Comparison of ENCODE assay signal across 8 cellular contexts in the genomic region with DNA sequence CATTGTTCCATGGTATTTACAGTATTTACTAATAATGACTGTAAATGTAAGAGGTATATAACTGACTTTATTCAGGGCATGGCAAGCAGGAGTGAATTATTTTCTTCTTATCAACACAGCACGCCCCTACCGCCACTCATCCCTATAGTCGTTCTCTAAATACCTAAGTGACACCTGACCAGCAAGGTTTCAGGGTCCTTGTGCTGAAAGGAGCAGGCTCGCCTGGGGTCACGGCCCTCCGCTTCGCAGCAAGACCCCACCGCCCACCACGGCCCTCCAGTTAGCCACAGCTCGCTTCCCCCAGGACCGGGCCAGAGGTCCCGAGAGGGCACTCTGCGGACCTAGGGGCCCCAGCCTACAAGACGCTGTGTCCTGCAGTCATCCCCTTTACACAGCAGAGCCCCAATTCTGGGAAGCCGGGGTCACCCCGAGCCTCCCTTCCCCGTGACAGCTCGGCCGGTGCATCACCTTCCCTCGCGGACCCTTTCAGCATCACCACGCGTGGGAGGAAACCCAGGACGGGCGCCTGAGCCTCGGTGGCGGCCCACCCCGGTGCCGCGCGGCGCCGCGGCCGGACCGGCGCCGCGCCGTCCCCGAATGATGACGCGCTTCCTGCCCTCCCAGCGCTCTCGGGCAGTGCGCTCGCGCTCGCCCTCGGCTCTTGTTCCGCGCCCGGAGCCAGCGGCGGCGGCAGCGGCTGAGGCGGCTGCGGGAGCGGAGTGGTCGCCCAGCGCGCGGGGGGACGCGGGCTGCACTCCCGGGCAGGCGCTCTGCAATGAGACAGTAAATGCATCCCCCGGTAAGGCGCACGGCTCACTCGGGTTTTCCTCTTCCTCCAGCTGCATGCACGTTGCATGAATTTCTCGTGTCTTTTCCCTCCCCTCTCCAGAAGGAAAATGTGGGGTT. TPM values are rescaled to one million over a fixed set of nuclear protein-coding genes. Genes with fewer than 3 reads are reported as not detected.
A peak's percentile ranks its signal among the peaks of the same experiment; 100 is the strongest.
DNase-seq lines count a peak whose midpoint lies in the region; ATAC-seq, FAIRE-seq and TF ChIP-seq lines count a peak whose summit lies in the region.

A gene (plus strand): TSS at position 664 of the 906 bp plus-strand sequence.

- H3K4me1 ChIP-seq in ES-I3 (ENCODE audit: insufficient read depth, low read length) (peaks cover 6% of the 10 kb centered on the region), cardiac muscle cell (ENCODE audit: low read depth) (peaks cover 2% of the 10 kb centered on the region), pancreas (peaks cover 0 to 12% (median 7%) of the 10 kb centered on the region in 3 donors), urinary bladder (ENCODE audit: insufficient read depth) (no peaks in the 10 kb centered on the region)

- H3K4me3 ChIP-seq in cardiac muscle cell (peak within 1 kb of the TSS; percentile 94), pancreas (peak within 1 kb of the TSS; percentile 71 to 91 (median 86)), urinary bladder (ENCODE audit: low read depth, low read length) (peak within 1 kb of the TSS; percentile 66)

- H3K27me3 Mint-ChIP-seq in IgD-negative memory B cell: peaks cover 12% of the 10 kb centered on the region

- peak within 1 kb of the TSS; percentile 69 for H3K9ac ChIP-seq in ES-I3 (ENCODE audit: low read depth, low read length)

- TF ChIP-seq CTCF in cardiac muscle cell (IDR thresholded peaks at IDR 0.05; ENCODE audit: low read depth, low read length) (no peak), pancreas (IDR thresholded peaks at IDR 0.05) (no peak)

- no peaks in the 10 kb centered on the region for H3K36me3 ChIP-seq in ES-I3 (ENCODE audit: insufficient read depth, low read length)
- H3K36me3 ChIP-seq in cardiac muscle cell: no peaks in the 10 kb centered on the region
- no peaks in the 10 kb centered on the region for H3K36me3 ChIP-seq in pancreas
- no peaks in the 10 kb centered on the region for H3K36me3 ChIP-seq in urinary bladder (ENCODE audit: insufficient read depth)

- DNase-seq in SKM-1 (lab: John Stamatoyannopoulos, UW; ENCODE audit: unreplicated experiment) (peak; percentile 15), cardiac muscle cell (ENCODE audit: low read depth in 1 of 2, low spot score in 1 of 2) (peak; percentile 82 to 91), pancreas (peak; percentile 62 to 89 (median 68))
- DNase-seq in activated naive CD8-positive, alpha-beta T cell treated with anti-CD3 and anti-CD28 coated beads, Interleukin-2, amount 50 U/mL, for 16 hours (ENCODE audit: low read depth, low spot score): peak; percentile 29

- H3K4me1 Mint-ChIP-seq in IgD-negative memory B cell: peaks cover 0 to 13% (median 6%) of the 10 kb centered on the region in 3 donors

- ATAC-seq in GM21619 (IDR thresholded peaks at IDR 0.05; ENCODE audit: unreplicated experiment) (peak; percentile 83), pancreas (peak; percentile 78 to 92 (median 90))

- H3K4me3 Mint-ChIP-seq in IgD-negative memory B cell: peak within 1 kb of the TSS; percentile 92 to 98 (median 96)

- H3K27ac ChIP-seq in cardiac muscle cell: peak within 1 kb of the TSS; percentile 83
- H3K27ac ChIP-seq in pancreas: peak within 1 kb of the TSS; percentile 19 to 53 (median 48)
- H3K27ac ChIP-seq in urinary bladder (ENCODE audit: low read depth): no peak within 1 kb of the TSS

- no peak for FAIRE-seq in pancreas (lab: Jason Lieb, UNC)

- WGBS in pancreas, 2 donors: 0% methylated on average over 69 to 74 of the region's 74 CpGs
- under 1% methylated on average over 74 of the region's 74 CpGs for WGBS in urinary bladder

- intact Hi-C loops in pancreas (cut with DNase I): loop anchor here in 1 of 3 donors (10.0 kb wide), 1 partner anchor 255 kb away; no protein-coding TSS in a partner anchor

- H3K9me3 ChIP-seq in ES-I3 (ENCODE audit: control insufficient read depth, insufficient read depth, low read length) (no peaks in the 10 kb centered on the region), cardiac muscle cell (ENCODE audit: low read depth) (no peaks in the 10 kb centered on the region), pancreas (no peaks in the 10 kb centered on the region)

- H3K36me3 Mint-ChIP-seq in IgD-negative memory B cell: no peaks in the 10 kb centered on the region

- peaks cover 41% of the 10 kb centered on the region for H3K27me3 ChIP-seq in cardiac muscle cell
- no peaks in the 10 kb centered on the region for H3K27me3 ChIP-seq in pancreas

- peak within 1 kb of the TSS; percentile 80 to 92 (median 89) for H3K27ac Mint-ChIP-seq in IgD-negative memory B cell

- H3K9me3 Mint-ChIP-seq in IgD-negative memory B cell: no peaks in the 10 kb centered on the region

RNA-seq across cellular contexts. Expression of the gene that starts here (rescaled TPM):
- polyA plus RNA-seq in IgD-negative memory B cell (0.51 TPM), cardiac muscle cell (13.5 and 16.2 TPM in 2 replicates), pancreas (1 to 10 TPM; 2.5 to 3.9 TPM), urinary bladder (9.2 TPM)
- total RNA-seq in cardiac muscle cell (18.7 and 27.3 TPM in 2 replicates), pancreas (1 to 10 TPM; 5.2 to 8.7 (median 6.1) TPM), urinary bladder (26.2 TPM)

Comparison
In these comparisons a context has a peak if more than half of its experiments do, and no peak if none do; other contexts are left out.
1. DNase-seq: peak in every context shown above with its lines; median percentile 86 in cardiac muscle cell; 68 in pancreas; 29 in activated naive CD8-positive, alpha-beta T cell treated with anti-CD3 and anti-CD28 coated beads, Interleukin-2, amount 50 U/mL, for 16 hours; 15 in SKM-1.